ENCODE assay signal across 1 cellular context in the genomic region with DNA sequence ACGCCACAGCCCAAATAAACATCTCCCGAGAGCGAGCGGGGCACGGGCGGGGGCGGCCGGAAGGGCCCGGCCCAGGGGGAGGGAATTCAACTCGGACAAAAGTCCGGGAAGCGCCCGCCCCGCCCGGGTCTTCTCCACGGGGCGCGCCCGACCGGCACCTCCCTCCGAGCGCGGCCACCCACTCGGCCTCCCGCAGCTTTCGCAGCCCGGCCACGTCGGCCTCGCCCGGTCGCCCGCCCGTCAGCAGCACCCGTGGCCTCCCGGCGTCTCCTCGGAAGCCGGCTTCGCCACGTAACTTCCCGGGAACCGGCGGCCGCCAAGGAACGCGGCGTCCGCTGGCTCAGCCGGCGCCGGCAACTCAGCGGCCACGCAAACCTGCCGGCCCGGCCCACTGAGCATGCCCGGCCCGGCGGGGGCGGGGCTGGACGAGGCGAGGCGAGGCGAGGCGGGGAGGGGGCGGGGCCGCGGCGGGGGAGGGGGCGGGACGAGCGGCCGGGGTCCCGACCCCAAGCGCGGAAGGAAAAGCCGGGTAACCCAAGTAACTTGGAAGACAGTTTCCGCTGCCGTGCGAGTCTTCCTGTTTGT.
TF ChIP-seq lines count a peak whose summit lies in the region.

A gene (minus strand): TSS at position 369 of the 585 bp plus-strand sequence. CDS start 440 bp downstream, outside the sequence.

TF ChIP-seq in HepG2, 621 proteins besides CTCF, POLR2A, EP300 and RAD21 (continued from another document and continues in another):
- TF ChIP-seq AGO2 (optimal IDR thresholded peaks at IDR 0.05; ENCODE audit: low read depth, low read length) (peak; percentile 7), ZC3H4 (CRISPR knock-in tag; IDR thresholded peaks at IDR 0.05; ENCODE audit: borderline replicate concordance) (no peak), RBM39 (IDR thresholded peaks at IDR 0.05; ENCODE audit: low read depth, low read length, poor library complexity, severe bottlenecking) (no peak), ZSCAN12 (CRISPR knock-in tag; IDR thresholded peaks at IDR 0.05) (no peak), MIER3 (CRISPR knock-in tag; IDR thresholded peaks at IDR 0.05; ENCODE audit: borderline replicate concordance) (no peak), NFE2L1 (CRISPR knock-in tag; IDR thresholded peaks at IDR 0.05; ENCODE audit: borderline replicate concordance) (no peak), ZFP90 (CRISPR knock-in tag; IDR thresholded peaks at IDR 0.05; ENCODE audit: borderline replicate concordance) (no peak), ZNF530 (CRISPR knock-in tag; IDR thresholded peaks at IDR 0.05; ENCODE audit: low read depth) (no peak), CBX2 (IDR thresholded peaks at IDR 0.05; ENCODE audit: low read depth, low read length) (no peak), CBX2 (CRISPR knock-in tag; IDR thresholded peaks at IDR 0.05; ENCODE audit: low read depth) (no peak), NFYB (CRISPR knock-in tag; IDR thresholded peaks at IDR 0.05) (no peak), SMAD3 (CRISPR knock-in tag; IDR thresholded peaks at IDR 0.05) (no peak), REPIN1 (CRISPR knock-in tag; IDR thresholded peaks at IDR 0.05; ENCODE audit: borderline replicate concordance, low read depth) (no peak), ZNF674 (CRISPR knock-in tag; IDR thresholded peaks at IDR 0.05; ENCODE audit: low read depth) (no peak), BRD4 (CRISPR knock-in tag; IDR thresholded peaks at IDR 0.05) (no peak; the same call in 1 of the 2 replicates), POLR2AphosphoS5 (IDR thresholded peaks at IDR 0.05; ENCODE audit: low read depth, low read length) (peak; percentile 69), PCBP1 (IDR thresholded peaks at IDR 0.05; ENCODE audit: borderline replicate concordance, low read depth, low read length) (0 out of 2 replicates have a peak, but pooled peaks have one; percentile 43), ZNF777 (CRISPR knock-in tag; IDR thresholded peaks at IDR 0.05) (peak; percentile 73; the same call in 1 of the 2 replicates), ZSCAN21 (CRISPR knock-in tag; IDR thresholded peaks at IDR 0.05; ENCODE audit: borderline replicate concordance) (0 out of 2 replicates have a peak, but pooled peaks have one; percentile 27), CENPT (CRISPR knock-in tag; IDR thresholded peaks at IDR 0.05; ENCODE audit: low read depth) (no peak), JARID2 (CRISPR knock-in tag; IDR thresholded peaks at IDR 0.05; ENCODE audit: insufficient replicate concordance) (no peak), ZNF317 (CRISPR knock-in tag; IDR thresholded peaks at IDR 0.05) (no peak), ZNF329 (CRISPR knock-in tag; IDR thresholded peaks at IDR 0.05; ENCODE audit: low read depth) (0 out of 2 replicates have a peak, but pooled peaks have one; percentile 35), TBX2 (CRISPR knock-in tag; IDR thresholded peaks at IDR 0.05; ENCODE audit: borderline replicate concordance) (no peak), KAT7 (CRISPR knock-in tag; IDR thresholded peaks at IDR 0.05; ENCODE audit: borderline replicate concordance) (no peak), FOXO1 (CRISPR knock-in tag; IDR thresholded peaks at IDR 0.05) (no peak; the same call in 1 of the 2 replicates), ZBTB21 (CRISPR knock-in tag; IDR thresholded peaks at IDR 0.05) (no peak), NFIC (IDR thresholded peaks at IDR 0.05; ENCODE audit: low read length) (no peak), NPAS2 (CRISPR knock-in tag; IDR thresholded peaks at IDR 0.05; ENCODE audit: borderline replicate concordance) (no peak), IKZF1 (IDR thresholded peaks at IDR 0.05) (no peak), ZNF354B (CRISPR knock-in tag; IDR thresholded peaks at IDR 0.05) (no peak), SALL1 (CRISPR knock-in tag; IDR thresholded peaks at IDR 0.05) (peak; percentile 63), SP140L (CRISPR knock-in tag; IDR thresholded peaks at IDR 0.05; ENCODE audit: borderline replicate concordance) (no peak), THYN1 (CRISPR knock-in tag; IDR thresholded peaks at IDR 0.05; ENCODE audit: borderline replicate concordance, low read depth) (no peak)
- TF ChIP-seq, protein P1, sequence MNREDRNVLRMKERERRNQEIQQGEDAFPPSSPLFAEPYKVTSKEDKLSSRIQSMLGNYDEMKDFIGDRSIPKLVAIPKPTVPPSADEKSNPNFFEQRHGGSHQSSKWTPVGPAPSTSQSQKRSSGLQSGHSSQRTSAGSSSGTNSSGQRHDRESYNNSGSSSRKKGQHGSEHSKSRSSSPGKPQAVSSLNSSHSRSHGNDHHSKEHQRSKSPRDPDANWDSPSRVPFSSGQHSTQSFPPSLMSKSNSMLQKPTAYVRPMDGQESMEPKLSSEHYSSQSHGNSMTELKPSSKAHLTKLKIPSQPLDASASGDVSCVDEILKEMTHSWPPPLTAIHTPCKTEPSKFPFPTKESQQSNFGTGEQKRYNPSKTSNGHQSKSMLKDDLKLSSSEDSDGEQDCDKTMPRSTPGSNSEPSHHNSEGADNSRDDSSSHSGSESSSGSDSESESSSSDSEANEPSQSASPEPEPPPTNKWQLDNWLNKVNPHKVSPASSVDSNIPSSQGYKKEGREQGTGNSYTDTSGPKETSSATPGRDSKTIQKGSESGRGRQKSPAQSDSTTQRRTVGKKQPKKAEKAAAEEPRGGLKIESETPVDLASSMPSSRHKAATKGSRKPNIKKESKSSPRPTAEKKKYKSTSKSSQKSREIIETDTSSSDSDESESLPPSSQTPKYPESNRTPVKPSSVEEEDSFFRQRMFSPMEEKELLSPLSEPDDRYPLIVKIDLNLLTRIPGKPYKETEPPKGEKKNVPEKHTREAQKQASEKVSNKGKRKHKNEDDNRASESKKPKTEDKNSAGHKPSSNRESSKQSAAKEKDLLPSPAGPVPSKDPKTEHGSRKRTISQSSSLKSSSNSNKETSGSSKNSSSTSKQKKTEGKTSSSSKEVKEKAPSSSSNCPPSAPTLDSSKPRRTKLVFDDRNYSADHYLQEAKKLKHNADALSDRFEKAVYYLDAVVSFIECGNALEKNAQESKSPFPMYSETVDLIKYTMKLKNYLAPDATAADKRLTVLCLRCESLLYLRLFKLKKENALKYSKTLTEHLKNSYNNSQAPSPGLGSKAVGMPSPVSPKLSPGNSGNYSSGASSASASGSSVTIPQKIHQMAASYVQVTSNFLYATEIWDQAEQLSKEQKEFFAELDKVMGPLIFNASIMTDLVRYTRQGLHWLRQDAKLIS (CRISPR knock-in tag; IDR thresholded peaks at IDR 0.05), result no peak
- TF ChIP-seq, protein P2, sequence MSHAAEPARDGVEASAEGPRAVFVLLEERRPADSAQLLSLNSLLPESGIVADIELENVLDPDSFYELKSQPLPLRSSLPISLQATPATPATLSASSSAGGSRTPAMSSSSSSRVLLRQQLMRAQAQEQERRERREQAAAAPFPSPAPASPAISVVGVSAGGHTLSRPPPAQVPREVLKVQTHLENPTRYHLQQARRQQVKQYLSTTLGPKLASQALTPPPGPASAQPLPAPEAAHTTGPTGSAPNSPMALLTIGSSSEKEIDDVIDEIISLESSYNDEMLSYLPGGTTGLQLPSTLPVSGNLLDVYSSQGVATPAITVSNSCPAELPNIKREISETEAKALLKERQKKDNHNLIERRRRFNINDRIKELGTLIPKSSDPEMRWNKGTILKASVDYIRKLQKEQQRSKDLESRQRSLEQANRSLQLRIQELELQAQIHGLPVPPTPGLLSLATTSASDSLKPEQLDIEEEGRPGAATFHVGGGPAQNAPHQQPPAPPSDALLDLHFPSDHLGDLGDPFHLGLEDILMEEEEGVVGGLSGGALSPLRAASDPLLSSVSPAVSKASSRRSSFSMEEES (CRISPR knock-in tag; IDR thresholded peaks at IDR 0.05), result no peak
- TF ChIP-seq, protein P3, sequence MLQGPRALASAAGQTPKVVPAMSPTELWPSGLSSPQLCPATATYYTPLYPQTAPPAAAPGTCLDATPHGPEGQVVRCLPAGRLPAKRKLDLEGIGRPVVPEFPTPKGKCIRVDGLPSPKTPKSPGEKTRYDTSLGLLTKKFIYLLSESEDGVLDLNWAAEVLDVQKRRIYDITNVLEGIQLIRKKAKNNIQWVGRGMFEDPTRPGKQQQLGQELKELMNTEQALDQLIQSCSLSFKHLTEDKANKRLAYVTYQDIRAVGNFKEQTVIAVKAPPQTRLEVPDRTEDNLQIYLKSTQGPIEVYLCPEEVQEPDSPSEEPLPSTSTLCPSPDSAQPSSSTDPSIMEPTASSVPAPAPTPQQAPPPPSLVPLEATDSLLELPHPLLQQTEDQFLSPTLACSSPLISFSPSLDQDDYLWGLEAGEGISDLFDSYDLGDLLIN (CRISPR knock-in tag; IDR thresholded peaks at IDR 0.05; ENCODE audit: borderline replicate concordance), result no peak
- TF ChIP-seq, protein P4, sequence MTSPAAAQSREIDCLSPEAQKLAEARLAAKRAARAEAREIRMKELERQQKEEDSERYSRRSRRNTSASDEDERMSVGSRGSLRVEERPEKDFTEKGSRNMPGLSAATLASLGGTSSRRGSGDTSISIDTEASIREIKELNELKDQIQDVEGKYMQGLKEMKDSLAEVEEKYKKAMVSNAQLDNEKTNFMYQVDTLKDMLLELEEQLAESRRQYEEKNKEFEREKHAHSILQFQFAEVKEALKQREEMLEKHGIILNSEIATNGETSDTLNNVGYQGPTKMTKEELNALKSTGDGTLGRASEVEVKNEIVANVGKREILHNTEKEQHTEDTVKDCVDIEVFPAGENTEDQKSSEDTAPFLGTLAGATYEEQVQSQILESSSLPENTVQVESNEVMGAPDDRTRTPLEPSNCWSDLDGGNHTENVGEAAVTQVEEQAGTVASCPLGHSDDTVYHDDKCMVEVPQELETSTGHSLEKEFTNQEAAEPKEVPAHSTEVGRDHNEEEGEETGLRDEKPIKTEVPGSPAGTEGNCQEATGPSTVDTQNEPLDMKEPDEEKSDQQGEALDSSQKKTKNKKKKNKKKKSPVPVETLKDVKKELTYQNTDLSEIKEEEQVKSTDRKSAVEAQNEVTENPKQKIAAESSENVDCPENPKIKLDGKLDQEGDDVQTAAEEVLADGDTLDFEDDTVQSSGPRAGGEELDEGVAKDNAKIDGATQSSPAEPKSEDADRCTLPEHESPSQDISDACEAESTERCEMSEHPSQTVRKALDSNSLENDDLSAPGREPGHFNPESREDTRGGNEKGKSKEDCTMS (CRISPR knock-in tag; conservative IDR thresholded peaks at IDR 0.05), result no peak
- TF ChIP-seq, protein P5, sequence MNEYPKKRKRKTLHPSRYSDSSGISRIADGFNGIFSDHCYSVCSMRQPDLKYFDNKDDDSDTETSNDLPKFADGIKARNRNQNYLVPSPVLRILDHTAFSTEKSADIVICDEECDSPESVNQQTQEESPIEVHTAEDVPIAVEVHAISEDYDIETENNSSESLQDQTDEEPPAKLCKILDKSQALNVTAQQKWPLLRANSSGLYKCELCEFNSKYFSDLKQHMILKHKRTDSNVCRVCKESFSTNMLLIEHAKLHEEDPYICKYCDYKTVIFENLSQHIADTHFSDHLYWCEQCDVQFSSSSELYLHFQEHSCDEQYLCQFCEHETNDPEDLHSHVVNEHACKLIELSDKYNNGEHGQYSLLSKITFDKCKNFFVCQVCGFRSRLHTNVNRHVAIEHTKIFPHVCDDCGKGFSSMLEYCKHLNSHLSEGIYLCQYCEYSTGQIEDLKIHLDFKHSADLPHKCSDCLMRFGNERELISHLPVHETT (CRISPR knock-in tag; conservative IDR thresholded peaks at IDR 0.05), result no peak; the same call in 1 of the 2 replicates
- TF ChIP-seq, protein P6, sequence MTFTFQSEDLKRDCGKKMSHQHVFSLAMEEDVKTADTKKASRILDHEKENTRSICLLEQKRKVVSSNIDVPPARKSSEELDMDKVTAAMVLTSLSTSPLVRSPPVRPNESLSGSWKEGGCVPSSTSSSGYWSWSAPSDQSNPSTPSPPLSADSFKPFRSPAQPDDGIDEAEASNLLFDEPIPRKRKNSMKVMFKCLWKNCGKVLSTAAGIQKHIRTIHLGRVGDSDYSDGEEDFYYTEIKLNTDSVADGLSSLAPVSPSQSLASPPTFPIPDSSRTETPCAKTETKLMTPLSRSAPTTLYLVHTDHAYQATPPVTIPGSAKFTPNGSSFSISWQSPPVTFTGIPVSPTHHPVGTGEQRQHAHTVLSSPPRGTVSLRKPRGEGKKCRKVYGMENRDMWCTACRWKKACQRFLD (CRISPR knock-in tag; IDR thresholded peaks at IDR 0.05; ENCODE audit: borderline replicate concordance), result no peak
- TF ChIP-seq, protein P7, sequence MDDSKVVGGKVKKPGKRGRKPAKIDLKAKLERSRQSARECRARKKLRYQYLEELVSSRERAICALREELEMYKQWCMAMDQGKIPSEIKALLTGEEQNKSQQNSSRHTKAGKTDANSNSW (CRISPR knock-in tag; IDR thresholded peaks at IDR 0.05; ENCODE audit: borderline replicate concordance), result no peak
- TF ChIP-seq, protein P8, sequence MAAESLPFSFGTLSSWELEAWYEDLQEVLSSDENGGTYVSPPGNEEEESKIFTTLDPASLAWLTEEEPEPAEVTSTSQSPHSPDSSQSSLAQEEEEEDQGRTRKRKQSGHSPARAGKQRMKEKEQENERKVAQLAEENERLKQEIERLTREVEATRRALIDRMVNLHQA (CRISPR knock-in tag; IDR thresholded peaks at IDR 0.05), result no peak
- TF ChIP-seq, protein P9, sequence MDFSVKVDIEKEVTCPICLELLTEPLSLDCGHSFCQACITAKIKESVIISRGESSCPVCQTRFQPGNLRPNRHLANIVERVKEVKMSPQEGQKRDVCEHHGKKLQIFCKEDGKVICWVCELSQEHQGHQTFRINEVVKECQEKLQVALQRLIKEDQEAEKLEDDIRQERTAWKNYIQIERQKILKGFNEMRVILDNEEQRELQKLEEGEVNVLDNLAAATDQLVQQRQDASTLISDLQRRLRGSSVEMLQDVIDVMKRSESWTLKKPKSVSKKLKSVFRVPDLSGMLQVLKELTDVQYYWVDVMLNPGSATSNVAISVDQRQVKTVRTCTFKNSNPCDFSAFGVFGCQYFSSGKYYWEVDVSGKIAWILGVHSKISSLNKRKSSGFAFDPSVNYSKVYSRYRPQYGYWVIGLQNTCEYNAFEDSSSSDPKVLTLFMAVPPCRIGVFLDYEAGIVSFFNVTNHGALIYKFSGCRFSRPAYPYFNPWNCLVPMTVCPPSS (IDR thresholded peaks at IDR 0.05), result no peak
- TF ChIP-seq, protein P10, sequence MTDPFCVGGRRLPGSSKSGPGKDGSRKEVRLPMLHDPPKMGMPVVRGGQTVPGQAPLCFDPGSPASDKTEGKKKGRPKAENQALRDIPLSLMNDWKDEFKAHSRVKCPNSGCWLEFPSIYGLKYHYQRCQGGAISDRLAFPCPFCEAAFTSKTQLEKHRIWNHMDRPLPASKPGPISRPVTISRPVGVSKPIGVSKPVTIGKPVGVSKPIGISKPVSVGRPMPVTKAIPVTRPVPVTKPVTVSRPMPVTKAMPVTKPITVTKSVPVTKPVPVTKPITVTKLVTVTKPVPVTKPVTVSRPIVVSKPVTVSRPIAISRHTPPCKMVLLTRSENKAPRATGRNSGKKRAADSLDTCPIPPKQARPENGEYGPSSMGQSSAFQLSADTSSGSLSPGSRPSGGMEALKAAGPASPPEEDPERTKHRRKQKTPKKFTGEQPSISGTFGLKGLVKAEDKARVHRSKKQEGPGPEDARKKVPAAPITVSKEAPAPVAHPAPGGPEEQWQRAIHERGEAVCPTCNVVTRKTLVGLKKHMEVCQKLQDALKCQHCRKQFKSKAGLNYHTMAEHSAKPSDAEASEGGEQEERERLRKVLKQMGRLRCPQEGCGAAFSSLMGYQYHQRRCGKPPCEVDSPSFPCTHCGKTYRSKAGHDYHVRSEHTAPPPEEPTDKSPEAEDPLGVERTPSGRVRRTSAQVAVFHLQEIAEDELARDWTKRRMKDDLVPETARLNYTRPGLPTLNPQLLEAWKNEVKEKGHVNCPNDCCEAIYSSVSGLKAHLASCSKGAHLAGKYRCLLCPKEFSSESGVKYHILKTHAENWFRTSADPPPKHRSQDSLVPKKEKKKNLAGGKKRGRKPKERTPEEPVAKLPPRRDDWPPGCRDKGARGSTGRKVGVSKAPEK (CRISPR knock-in tag; IDR thresholded peaks at IDR 0.05; ENCODE audit: borderline replicate concordance), result no peak
